Comparison of ENCODE assay signal across 16 cellular contexts in genomic region chr11:101444851-101445250, GRCh38.
"Had no signal": no experiment of that assay in that cellular context is flagged by ENCODE, and none has a peak within 500 bp of the region (broad histone marks: within the 10 kb centered on the region; RNA-seq: fewer than 3 reads in every experiment).

No MANE protein-coding gene starts in this region.

- H3K36me3 ChIP-seq: neutrophil, ovary, right atrium auricular region, sigmoid colon had no signal

- H3K4me3 ChIP-seq: dorsolateral prefrontal cortex, hepatocyte, ovary, right atrium auricular region, sigmoid colon, smooth muscle cell had no signal

- H2AFZ ChIP-seq: hepatocyte had no signal

- H3K27me3 ChIP-seq: foreskin keratinocyte, hepatocyte, neutrophil, ovary, right atrium auricular region, sigmoid colon had no signal

- H3K79me2 ChIP-seq: hepatocyte had no signal

- H3K27ac ChIP-seq: dorsolateral prefrontal cortex, foreskin keratinocyte, hepatocyte, neutrophil, ovary, right atrium auricular region, sigmoid colon had no signal

- H3K9me3 ChIP-seq: neutrophil, ovary, right atrium auricular region, sigmoid colon had no signal

- DNase-seq: cortex of kidney; dorsolateral prefrontal cortex; effector CD8-positive, alpha-beta T cell; foreskin keratinocyte; kidney; mesendoderm; naive thymus-derived CD8-positive, alpha-beta T cell; sigmoid colon; stimulated activated CD4-positive, alpha-beta T cell treated with anti-CD3 and anti-CD28 coated beads, Interleukin-2, amount 100 ng/mL, for 48 hours; stimulated activated naive CD4-positive, alpha-beta T cell treated with Interleukin-2 at 50 U/mL for 16 hours; trophoblast cell had no signal

- H3K4me2 ChIP-seq: hepatocyte, smooth muscle cell had no signal

- ATAC-seq: naive thymus-derived CD8-positive, alpha-beta T cell had no signal
